1 cellular context compared by ENCODE assay signal in the genomic region with DNA sequence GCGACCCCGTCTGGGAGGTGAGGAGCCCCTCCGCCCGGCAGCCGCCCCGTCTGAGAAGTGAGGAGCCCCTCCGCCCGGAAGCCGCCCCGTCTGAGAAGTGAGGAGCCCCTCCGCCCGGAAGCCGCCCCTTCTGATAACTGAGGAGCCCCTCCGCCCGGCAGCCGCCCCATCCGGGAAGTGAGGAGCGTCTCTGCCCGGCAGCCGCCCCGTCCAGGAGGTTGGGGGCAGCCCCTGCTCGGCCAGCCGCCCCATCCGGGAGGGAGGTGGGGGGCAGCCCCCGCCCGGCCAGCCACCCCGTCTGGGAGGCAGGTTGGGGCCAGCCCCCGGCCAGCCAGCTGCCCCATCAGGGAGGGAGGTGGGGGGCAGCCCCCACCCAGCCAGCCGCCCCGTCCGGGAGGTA. TPM values are rescaled to one million over a fixed set of nuclear protein-coding genes. Genes with fewer than 3 reads are reported as not detected.
"Had no signal": no experiment of that assay in that cellular context is flagged by ENCODE, and none has a peak within 500 bp of the region (broad histone marks: within the 10 kb centered on the region; RNA-seq: fewer than 3 reads in every experiment).

No MANE protein-coding gene starts in this region.

RNA-seq across cellular contexts. Expression of a gene that starts 52.1 kb away (rescaled TPM):
- total RNA-seq: SJCRH30 had no signal
